12 cellular contexts compared by ENCODE assay signal in genomic region chr5:117999939-118000549, GRCh38.
DNase-seq lines count a peak whose midpoint lies in the region; ATAC-seq and TF ChIP-seq lines count a peak whose summit lies in the region.
"Had no signal": no experiment of that assay in that cellular context is flagged by ENCODE, and none has a peak within 500 bp of the region (broad histone marks: within the 10 kb centered on the region; RNA-seq: fewer than 3 reads in every experiment).

No MANE protein-coding gene starts in this region.

- no peak for TF ChIP-seq POLR2A in GM18505 (IDR thresholded peaks at IDR 0.05; ENCODE audit: borderline replicate concordance, extremely low read depth, insufficient read depth, insufficient read length)

- H3K4me3 Mint-ChIP-seq in chondrocyte (ENCODE audit: unreplicated experiment): no peak overlapping the region

- ATAC-seq in GM18505 (IDR thresholded peaks at IDR 0.05; ENCODE audit: unreplicated experiment) (peak; percentile 74), GM21515 (IDR thresholded peaks at IDR 0.05; ENCODE audit: unreplicated experiment) (peak; percentile 74), HG03175 (IDR thresholded peaks at IDR 0.05; ENCODE audit: unreplicated experiment) (peak; percentile 67)

- H3K27me3 Mint-ChIP-seq in chondrocyte (ENCODE audit: low read depth): peaks cover 2% of the 10 kb centered on the region

- no peak for TF ChIP-seq CTCF in chondrocyte (IDR thresholded peaks at IDR 0.05)

- H3K9me3 Mint-ChIP-seq in chondrocyte (ENCODE audit: low read depth): no peaks in the 10 kb centered on the region

- no peaks in the 10 kb centered on the region for H3K36me3 Mint-ChIP-seq in chondrocyte (ENCODE audit: low read depth)

- H3K27ac Mint-ChIP-seq in chondrocyte (ENCODE audit: unreplicated experiment): peak overlapping the region; percentile 11

- DNase-seq in chondrocyte (ENCODE audit: low spot score): no peak
- DNase-seq in germinal center (ENCODE audit: low spot score): no peak
- DNase-seq in dermis blood vessel endothelial cell: no peak
- DNase-seq in NCI-H510A (lab: John Stamatoyannopoulos, UW): no peak
- no peak for DNase-seq in middle frontal gyrus (ENCODE audit: extremely low spot score, low spot score)
- DNase-seq: amygdala, kidney, NCI-H226, trophoblast cell had no signal

- H3K4me1 Mint-ChIP-seq in chondrocyte (ENCODE audit: low read depth): peaks cover 14% of the 10 kb centered on the region
